ENCODE assay signal across 8 cellular contexts in the genomic region with DNA sequence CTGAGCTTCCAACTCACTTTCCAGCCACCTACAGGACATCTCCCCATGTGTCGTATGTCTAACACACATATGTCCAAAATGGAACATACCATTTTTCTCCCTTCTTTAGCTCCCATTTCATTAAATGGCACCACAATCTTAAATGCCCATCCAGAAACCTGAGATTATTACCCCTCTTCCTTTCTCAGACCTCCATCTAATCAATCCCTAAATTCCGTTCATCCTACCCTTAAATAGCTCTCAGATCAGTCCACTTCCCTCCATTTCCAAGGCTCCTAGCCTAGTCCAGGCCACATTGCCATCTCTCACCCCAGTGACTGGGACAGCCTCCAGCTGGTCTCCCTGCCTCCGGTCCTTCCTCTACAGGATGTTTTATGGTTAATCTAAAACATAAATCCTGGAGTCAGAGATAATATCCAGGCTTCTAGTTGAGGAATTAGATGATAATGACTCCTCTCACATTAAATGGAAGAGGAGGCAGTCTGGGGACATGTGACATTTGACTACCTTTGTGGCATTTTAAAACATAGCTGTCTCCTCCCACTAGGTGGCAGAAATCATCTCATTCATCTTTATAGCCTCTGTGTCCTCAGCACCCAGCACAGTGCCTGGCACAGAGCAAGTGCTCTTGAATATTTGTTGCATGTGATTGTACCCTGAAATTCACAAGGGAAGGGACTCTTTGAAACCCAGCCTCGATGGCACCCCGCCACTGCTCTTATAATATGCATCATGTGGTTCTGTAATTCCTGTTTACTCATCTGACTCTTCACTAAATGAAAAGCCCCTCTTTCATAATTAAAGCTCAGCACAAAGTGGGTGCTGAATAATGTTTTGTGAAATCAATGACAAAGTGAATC.
DNase-seq lines count a peak whose midpoint lies in the region; ATAC-seq and TF ChIP-seq lines count a peak whose summit lies in the region.

No MANE protein-coding gene starts in this region.

- no peaks in the 10 kb centered on the region for H4K20me1 ChIP-seq in fibroblast of lung (ENCODE audit: control insufficient read depth, extremely low read depth, insufficient read depth, low read length)

- no peaks in the 10 kb centered on the region for H3K79me2 ChIP-seq in fibroblast of lung (ENCODE audit: control insufficient read depth, insufficient read depth, low read length)

- WGBS in stomach, 5 donors, result 70 to 83% (median 79%) methylated on average over 5 of the region's 5 CpGs

- no peak overlapping the region for H2AFZ ChIP-seq in fibroblast of lung (ENCODE audit: low read length)

- DNase-seq in AG09309 (ENCODE audit: low read depth) (no peak), G401 (ENCODE audit: low spot score) (peak; percentile 11), OCI-M1 (lab: John Stamatoyannopoulos, UW) (peak; percentile 50), fibroblast of lung (ENCODE audit: low read depth in 2 of 2) (no peak), stomach (no peak), cortex of kidney (lab: John Stamatoyannopoulos, UW) (no peak)
- peak; percentile 29 for DNase-seq in stimulated activated CD8-positive, alpha-beta memory T cell treated with anti-CD3 and anti-CD28 coated beads, Interleukin-4, amount 100 ng/mL, for 48 hours

- H3K27me3 ChIP-seq in fibroblast of lung (ENCODE audit: control insufficient read depth, insufficient read depth, low read length), result peaks cover 15% of the 10 kb centered on the region
- no peaks in the 10 kb centered on the region for H3K27me3 ChIP-seq in stomach

- H3K9me3 ChIP-seq in fibroblast of lung (ENCODE audit: control insufficient read depth, insufficient read depth, low read depth, low read length), result no peaks in the 10 kb centered on the region
- H3K9me3 ChIP-seq in stomach, result no peaks in the 10 kb centered on the region

- TF ChIP-seq CTCF in AG09309 (IDR thresholded peaks at IDR 0.05; ENCODE audit: control insufficient read depth, insufficient read depth, low read depth, low read length, missing control alignments) (peak; percentile 42), fibroblast of lung (conservative IDR thresholded peaks at IDR 0.05 in 1 of 2, IDR thresholded peaks at IDR 0.05 in 1 of 2; ENCODE audit: low read depth in 1 of 2, low read length in 2 of 2) (peak; percentile 16 to 39), stomach (IDR thresholded peaks at IDR 0.05) (peak in 3 of 7 experiments; percentile 6 to 27 (median 19))

- intact Hi-C loops in stomach (cut with DNase I; ENCODE audit: low total_unique reads), result no loop called here

- no peak overlapping the region for H3K9ac ChIP-seq in fibroblast of lung (ENCODE audit: insufficient read depth, low read length)

- no peaks in the 10 kb centered on the region for H3K36me3 ChIP-seq in fibroblast of lung (ENCODE audit: control insufficient read depth, insufficient read depth, low read length)
- no peaks in the 10 kb centered on the region for H3K36me3 ChIP-seq in stomach

- TF ChIP-seq POLR2A in stomach (IDR thresholded peaks at IDR 0.05), result no peak

- H3K4me1 ChIP-seq in fibroblast of lung (ENCODE audit: control insufficient read depth, extremely low read depth, insufficient read depth, low read length), result no peaks in the 10 kb centered on the region
- no peaks in the 10 kb centered on the region for H3K4me1 ChIP-seq in stomach

- no peak overlapping the region for H3K4me2 ChIP-seq in fibroblast of lung (ENCODE audit: extremely low read depth, insufficient read depth, low read length)

- no peak overlapping the region for H3K27ac ChIP-seq in fibroblast of lung (ENCODE audit: insufficient read depth, low read length)
- H3K27ac ChIP-seq in stomach, result no peak overlapping the region

- no peak for TF ChIP-seq EP300 in stomach (IDR thresholded peaks at IDR 0.05)

- ATAC-seq in GM18519 (IDR thresholded peaks at IDR 0.05; ENCODE audit: low FRiP score, unreplicated experiment), result no peak

- in situ Hi-C loops in G401 (cut with HindIII; ENCODE audit: low sequenced_read_pairs), result no loop called here

- no peak overlapping the region for H3K4me3 ChIP-seq in AG09309 (ENCODE audit: control insufficient read depth, low read depth, low read length)
- no peak overlapping the region for H3K4me3 ChIP-seq in fibroblast of lung (replicated peaks in 1 of 4; ENCODE audit: control extremely low read depth in 1 of 4, insufficient read depth in 1 of 4, low read depth in 3 of 4, low read length in 4 of 4)
- H3K4me3 ChIP-seq in stomach, result no peak overlapping the region

Comparison
In these comparisons a context has a peak if more than half of its experiments do, and no peak if none do; other contexts are left out.
1. DNase-seq: peak in G401 (single experiment), OCI-M1 (single experiment) and stimulated activated CD8-positive, alpha-beta memory T cell treated with anti-CD3 and anti-CD28 coated beads, Interleukin-4, amount 100 ng/mL, for 48 hours (single experiment); none in AG09309 (single experiment), fibroblast of lung (0 of 2), stomach (single experiment) and cortex of kidney (single experiment).